Comparison of ENCODE assay signal across 1 cellular context in genomic region chr1:20551161-20551560, GRCh38.
TF ChIP-seq lines count a peak whose summit lies in the region.

No MANE protein-coding gene starts in this region.

TF ChIP-seq in K562, 482 proteins besides CTCF, POLR2A, EP300 and RAD21:
- TF ChIP-seq GABPB1 (CRISPR knock-in tag; IDR thresholded peaks at IDR 0.05) (no peak), ZNF197 (CRISPR knock-in tag; IDR thresholded peaks at IDR 0.05; ENCODE audit: low read depth) (no peak), IRF9 (tag; IDR thresholded peaks at IDR 0.05) (no peak), ZKSCAN3 (CRISPR knock-in tag; IDR thresholded peaks at IDR 0.05) (no peak), HOXB6 (CRISPR knock-in tag; IDR thresholded peaks at IDR 0.05; ENCODE audit: borderline replicate concordance) (no peak), MYC (IDR thresholded peaks at IDR 0.05; ENCODE audit: low read depth, low read length) (no peak), MYC (CRISPR knock-in tag; IDR thresholded peaks at IDR 0.05; ENCODE audit: borderline replicate concordance, low read depth) (no peak), MLLT1 (IDR thresholded peaks at IDR 0.05) (no peak), IRF1 (CRISPR knock-in tag; IDR thresholded peaks at IDR 0.05; ENCODE audit: borderline replicate concordance) (no peak), ZBTB2 (IDR thresholded peaks at IDR 0.05) (no peak), LCOR (CRISPR knock-in tag; IDR thresholded peaks at IDR 0.05) (no peak), GTF2E2 (tag; IDR thresholded peaks at IDR 0.05) (no peak), DACH1 (IDR thresholded peaks at IDR 0.05; ENCODE audit: partially characterized antibody) (no peak), FOXJ2 (tag; IDR thresholded peaks at IDR 0.05) (no peak), RHOXF2B (CRISPR knock-in tag; conservative IDR thresholded peaks at IDR 0.05) (no peak), ILK (tag; IDR thresholded peaks at IDR 0.05; ENCODE audit: borderline replicate concordance, low read depth) (no peak)
TF ChIP-seq in K562: peak in this region for 0.
